ENCODE assay signal across 8 cellular contexts in the genomic region with DNA sequence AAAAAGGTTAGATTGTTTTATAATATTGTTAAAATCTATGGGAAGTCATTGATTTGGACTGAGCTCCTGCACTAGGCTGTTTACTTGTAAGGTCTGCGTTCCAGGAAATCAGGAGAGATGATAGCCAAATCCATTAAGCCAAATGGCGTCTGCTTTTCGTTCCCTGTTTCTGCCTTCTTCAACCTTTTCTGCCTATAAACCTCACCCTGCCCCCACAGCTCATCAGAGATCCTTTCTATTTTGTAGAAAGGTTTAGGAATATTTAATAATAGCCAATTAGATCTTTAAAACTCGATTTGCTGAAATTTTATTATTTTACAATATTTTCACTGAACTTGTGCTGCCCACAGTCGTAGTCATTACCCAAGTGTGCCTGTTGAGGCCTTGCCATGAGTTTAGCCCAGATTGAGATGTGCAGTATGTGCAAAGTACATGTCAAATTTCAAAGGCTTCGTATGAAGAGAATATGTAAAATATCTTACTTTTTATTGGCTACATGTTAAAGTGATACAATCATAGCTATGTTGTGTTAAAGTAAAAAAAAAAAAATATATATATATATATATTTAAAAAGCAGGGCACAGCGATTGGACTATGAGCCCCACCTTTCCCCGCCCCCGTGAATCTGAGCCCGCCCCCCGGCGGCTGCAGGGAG. TPM values are rescaled to one million over a fixed set of nuclear protein-coding genes. Genes with fewer than 3 reads are reported as not detected.
DNase-seq lines count a peak whose midpoint lies in the region; ATAC-seq and TF ChIP-seq lines count a peak whose summit lies in the region.

No MANE protein-coding gene starts in this region.

- POLR2A ChIA-PET in CD4-positive, alpha-beta T cell (lab: Charles Lee), result interaction anchor here (1.2 kb wide), 1 partner anchor 47 kb away, joined by 4 read pairs; a partner anchor contains a TSS

- CTCF ChIA-PET in CD4-positive, alpha-beta T cell (lab: Charles Lee), result interaction anchor here (1.1 to 1.3 kb wide), 2 partner anchors 12 to 20 kb away, joined by 3 read pairs; no protein-coding TSS in a partner anchor

- H3K4me3 ChIP-seq in LNCaP clone FGC (ENCODE audit: low read depth, low read length) (peak overlapping the region; percentile 86), skin epidermis (peak overlapping the region; percentile 48 to 99 (median 89))
- H3K4me3 ChIP-seq in effector memory CD4-positive, alpha-beta T cell (ENCODE audit: insufficient read depth, low read depth, low read length, poor library complexity, severe bottlenecking), result peak overlapping the region; percentile 100

- H3K27me3 Mint-ChIP-seq in CD4-positive, alpha-beta T cell, result no peaks in the 10 kb centered on the region

- H3K9me3 ChIP-seq in CD4-positive, alpha-beta T cell (ENCODE audit: control insufficient read depth, low read length), result no peaks in the 10 kb centered on the region
- no peaks in the 10 kb centered on the region for H3K9me3 ChIP-seq in effector memory CD4-positive, alpha-beta T cell (ENCODE audit: control insufficient read depth, low read length)

- H3K36me3 ChIP-seq in effector memory CD4-positive, alpha-beta T cell (ENCODE audit: control insufficient read depth, insufficient read depth, low read length), result peaks cover 5% of the 10 kb centered on the region

- TF ChIP-seq CTCF in CD4-positive, alpha-beta T cell (IDR thresholded peaks at IDR 0.05), result no peak
- TF ChIP-seq CTCF in GM20000 (IDR thresholded peaks at IDR 0.05; ENCODE audit: extremely low read depth, missing control alignments) (no peak), LNCaP clone FGC (IDR thresholded peaks at IDR 0.05; ENCODE audit: control insufficient read depth, extremely low read depth, insufficient read depth) (no peak)

- H3K36me3 Mint-ChIP-seq in CD4-positive, alpha-beta T cell (ENCODE audit: low read depth), result peaks cover 36% of the 10 kb centered on the region

- H3K27ac Mint-ChIP-seq in CD4-positive, alpha-beta T cell, result peak overlapping the region; percentile 79

- ATAC-seq in CD4-positive, alpha-beta T cell (ENCODE audit: poor library complexity), result no peak
- no peak for ATAC-seq in left lobe of liver
- ATAC-seq in GM19467 (IDR thresholded peaks at IDR 0.05; ENCODE audit: unreplicated experiment), result no peak

- H3K27me3 ChIP-seq in CD4-positive, alpha-beta T cell (ENCODE audit: control insufficient read depth, insufficient read depth, low read length), result no peaks in the 10 kb centered on the region
- no peaks in the 10 kb centered on the region for H3K27me3 ChIP-seq in effector memory CD4-positive, alpha-beta T cell (replicated peaks; ENCODE audit: control insufficient read depth, insufficient read depth, low read length, poor library complexity, severe bottlenecking)

- H3K9me3 Mint-ChIP-seq in CD4-positive, alpha-beta T cell, result no peaks in the 10 kb centered on the region

- no peak for DNase-seq in CD4-positive, alpha-beta T cell
- DNase-seq in GM20000 (ENCODE audit: low spot score), result peak; percentile 7
- peak; percentile 76 for DNase-seq in LNCaP clone FGC (ENCODE audit: low read depth)
- no peak for DNase-seq in effector memory CD4-positive, alpha-beta T cell
- DNase-seq in left lobe of liver (ENCODE audit: low spot score), result no peak
- no peak for DNase-seq in stimulated activated CD4-positive, alpha-beta T cell treated with anti-CD3 and anti-CD28 coated beads, Interleukin-15, amount 100 ng/mL, for 24 hours

- no peak overlapping the region for H3K27ac ChIP-seq in CD4-positive, alpha-beta T cell (ENCODE audit: low read depth, low read length)
- H3K27ac ChIP-seq in effector memory CD4-positive, alpha-beta T cell (ENCODE audit: insufficient read depth, low read length, poor library complexity, severe bottlenecking), result no peak overlapping the region
- H3K27ac ChIP-seq in skin epidermis, result peak overlapping the region in 6 of 21 experiments; percentile 81 to 93 (median 88)

- peaks cover 7% of the 10 kb centered on the region for H3K4me1 ChIP-seq in effector memory CD4-positive, alpha-beta T cell (ENCODE audit: control insufficient read depth, insufficient read depth, low read length, poor library complexity, severe bottlenecking)

- intact Hi-C loops in CD4-positive, alpha-beta T cell (cut with DNase I, micrococcal nuclease), result loop anchor here (1.0 to 10.0 kb wide), 4 partner anchors 45 to 919 kb away; a partner anchor contains a TSS

- H3K4me3 Mint-ChIP-seq in CD4-positive, alpha-beta T cell, result peak overlapping the region; percentile 71

- peaks cover 32% of the 10 kb centered on the region for H3K4me1 Mint-ChIP-seq in CD4-positive, alpha-beta T cell (ENCODE audit: low read depth)

RNA-seq across cellular contexts. Expression of a gene that starts 0.4 kb away (rescaled TPM):
- 10 to 100 TPM; 18.9 to 19.0 TPM for total RNA-seq in CD4-positive, alpha-beta T cell
- total RNA-seq in left lobe of liver, result 45.5 TPM

RNA-seq across cellular contexts. Expression of a gene that starts 3.9 kb away (rescaled TPM):
- 1 to 10 TPM; 1.1 to 2.5 TPM for total RNA-seq in CD4-positive, alpha-beta T cell
- total RNA-seq in left lobe of liver, result 17.9 TPM

RNA-seq across cellular contexts. Expression of a gene that starts 47.2 kb away (rescaled TPM):
- total RNA-seq in CD4-positive, alpha-beta T cell, result 10 to 100 TPM; 37.4 to 39.6 TPM
- 29.9 TPM for total RNA-seq in left lobe of liver

Comparison
In these comparisons a context has a peak if more than half of its experiments do, and no peak if none do; other contexts are left out.
1. DNase-seq: peak in GM20000 (single experiment) and LNCaP clone FGC (single experiment); none in CD4-positive, alpha-beta T cell (0 of 10), effector memory CD4-positive, alpha-beta T cell (0 of 3), left lobe of liver (single experiment) and stimulated activated CD4-positive, alpha-beta T cell treated with anti-CD3 and anti-CD28 coated beads, Interleukin-15, amount 100 ng/mL, for 24 hours (single experiment).
2. Peak in every context shown above with its lines, with median percentiles within 50 percentile points of each other: H3K4me3 ChIP-seq.